Comparison of ENCODE assay signal across 21 cellular contexts in the genomic region with DNA sequence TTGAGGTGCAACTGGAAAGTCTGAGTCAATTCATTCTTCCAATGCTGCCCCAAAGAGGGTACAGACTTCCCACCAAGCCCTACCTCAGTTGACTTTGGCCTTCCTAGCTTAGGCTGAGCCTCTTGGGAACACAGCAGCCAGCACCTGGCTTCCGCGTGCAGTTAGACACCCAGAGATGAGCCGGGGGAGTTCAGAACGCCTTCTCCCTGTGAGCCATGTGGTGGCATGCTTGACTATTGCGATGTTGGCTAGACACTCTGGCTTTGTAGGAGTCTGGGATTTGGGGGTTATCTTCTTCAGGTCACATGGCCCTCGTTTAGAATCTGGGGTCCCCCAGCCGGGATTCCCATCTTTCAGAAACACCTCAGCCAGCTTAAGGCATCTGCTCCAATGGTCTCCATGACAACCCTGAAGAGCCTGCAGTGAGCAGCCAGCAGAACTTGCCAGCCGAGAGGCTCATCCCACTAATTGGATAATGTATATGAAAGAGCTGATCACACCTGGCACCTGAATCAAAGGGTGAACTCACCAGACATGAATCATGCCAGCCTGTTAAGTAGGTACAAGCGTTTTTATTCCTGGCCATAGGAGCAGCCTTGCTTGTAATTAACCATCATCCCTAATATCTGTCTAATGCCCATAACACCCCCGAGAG.
DNase-seq lines count a peak whose midpoint lies in the region; ATAC-seq and TF ChIP-seq lines count a peak whose summit lies in the region.
"Had no signal": no experiment of that assay in that cellular context is flagged by ENCODE, and none has a peak within 500 bp of the region (broad histone marks: within the 10 kb centered on the region; RNA-seq: fewer than 3 reads in every experiment).

No MANE protein-coding gene starts in this region.

- no peaks in the 10 kb centered on the region for H3K36me3 ChIP-seq in right atrium auricular region
- no peaks in the 10 kb centered on the region for H3K36me3 ChIP-seq in WERI-Rb-1
- no peaks in the 10 kb centered on the region for H3K36me3 ChIP-seq in colonic mucosa
- no peaks in the 10 kb centered on the region for H3K36me3 ChIP-seq in SJCRH30
- H3K36me3 ChIP-seq: uterus had no signal

- no peak for ATAC-seq in left ventricle myocardium superior
- ATAC-seq: activated CD8-positive, alpha-beta T cell treated with anti-CD3 and anti-CD28 coated beads, Interleukin-2, amount 10 ng/mL, durations not matched to agents 7 days and 5 days; Panc1 had no signal

- H3K9ac ChIP-seq in colonic mucosa (ENCODE audit: low read depth in 2 of 2, low read length in 2 of 2), result no peak overlapping the region

- intact Hi-C loops in left ventricle myocardium superior (cut with micrococcal nuclease) (no loop called here), colonic mucosa (cut with DNase I) (no loop called here)

- H3K27ac ChIP-seq in right atrium auricular region (no peak overlapping the region), WERI-Rb-1 (no peak overlapping the region), colonic mucosa (no peak overlapping the region), SJCRH30 (no peak overlapping the region)
- H3K27ac ChIP-seq: HL-60, uterus, VCaP had no signal

- H3K27me3 ChIP-seq in right atrium auricular region (no peaks in the 10 kb centered on the region), WERI-Rb-1 (ENCODE audit: insufficient read depth, low read depth, severe bottlenecking) (no peaks in the 10 kb centered on the region), colonic mucosa (no peaks in the 10 kb centered on the region), SJCRH30 (peaks cover 3% of the 10 kb centered on the region)
- H3K27me3 ChIP-seq: uterus had no signal

- H3K9me3 ChIP-seq in right atrium auricular region, result no peaks in the 10 kb centered on the region
- no peaks in the 10 kb centered on the region for H3K9me3 ChIP-seq in WERI-Rb-1 (ENCODE audit: severe bottlenecking)
- H3K9me3 ChIP-seq in colonic mucosa, result no peaks in the 10 kb centered on the region
- no peaks in the 10 kb centered on the region for H3K9me3 ChIP-seq in SJCRH30 (replicated peaks)
- H3K9me3 ChIP-seq: uterus had no signal

- H3K4me1 ChIP-seq in right atrium auricular region (no peaks in the 10 kb centered on the region), colonic mucosa (no peaks in the 10 kb centered on the region), SJCRH30 (no peaks in the 10 kb centered on the region)
- H3K4me1 ChIP-seq: uterus had no signal

- no peak overlapping the region for H3K4me3 ChIP-seq in right atrium auricular region
- no peak overlapping the region for H3K4me3 ChIP-seq in WERI-Rb-1 (ENCODE audit: low read depth, low read length)
- H3K4me3 ChIP-seq in colonic mucosa, result no peak overlapping the region
- no peak overlapping the region for H3K4me3 ChIP-seq in SJCRH30
- H3K4me3 ChIP-seq: uterus had no signal

- peak; percentile 26 for DNase-seq in right atrium auricular region (ENCODE audit: low spot score)
- DNase-seq in left ventricle myocardium superior, result no peak
- DNase-seq in NCI-H2171 treated with DMSO at 0.1 percent for 48 hours (lab: John Stamatoyannopoulos, UW), result peak; percentile 82
- peak; percentile 40 for DNase-seq in WERI-Rb-1
- DNase-seq in colonic mucosa, result no peak
- no peak for DNase-seq in activated T-cell treated with anti-CD3 and anti-CD28 coated beads, Interleukin-2, amount 50 U/mL, for 48 hours
- no peak for DNase-seq in SJCRH30
- DNase-seq in activated CD4-positive, alpha-beta T cell treated with anti-CD3 and anti-CD28 coated beads, Interleukin-2, amount 50 U/mL, for 4 hours, result no peak
- DNase-seq: activated CD8-positive, alpha-beta T cell treated with anti-CD3 and anti-CD28 coated beads, Interleukin-2, amount 10 ng/mL, durations not matched to agents 7 days and 5 days; CD8-positive, alpha-beta memory T cell; GOT3; KBM-7; kidney; NCI-H446; retina; stimulated activated CD4-positive, alpha-beta T cell treated with anti-CD3 and anti-CD28 coated beads, Interleukin-15, amount 100 ng/mL, for 24 hours; SW 1271; uterus had no signal

- TF ChIP-seq CTCF in right atrium auricular region (IDR thresholded peaks at IDR 0.05) (no peak), WERI-Rb-1 (IDR thresholded peaks at IDR 0.05; ENCODE audit: low read depth, low read length) (no peak), colonic mucosa (IDR thresholded peaks at IDR 0.05) (no peak)

Comparison
In these comparisons a context has a peak if more than half of its experiments do, and no peak if none do; other contexts are left out.
1. DNase-seq: peak in right atrium auricular region (single experiment), NCI-H2171 treated with DMSO at 0.1 percent for 48 hours (single experiment) and WERI-Rb-1 (single experiment); none in left ventricle myocardium superior (single experiment), colonic mucosa (single experiment), activated T-cell treated with anti-CD3 and anti-CD28 coated beads, Interleukin-2, amount 50 U/mL, for 48 hours (0 of 2), SJCRH30 (0 of 2) and activated CD4-positive, alpha-beta T cell treated with anti-CD3 and anti-CD28 coated beads, Interleukin-2, amount 50 U/mL, for 4 hours (0 of 2).